In genomic region chr11:33835143-33835878, GRCh38 we compare ENCODE assay signal across 8 cellular contexts. TPM values are rescaled to one million over a fixed set of nuclear protein-coding genes. Genes with fewer than 3 reads are reported as not detected.
DNase-seq lines count a peak whose midpoint lies in the region; ATAC-seq and TF ChIP-seq lines count a peak whose summit lies in the region.

No MANE protein-coding gene starts in this region.

- TF ChIP-seq RAD21 in HCT116 (IDR thresholded peaks at IDR 0.05; ENCODE audit: low read depth): peak; percentile 75

- H3K4me2 ChIP-seq in HCT116 (ENCODE audit: low read length): peak overlapping the region; percentile 34

- H3K9me2 ChIP-seq in HCT116 (ENCODE audit: insufficient read depth): no peaks in the 10 kb centered on the region

- RAD21 ChIA-PET in HCT116 (lab: Charles Lee; ENCODE audit: low non-redundant PET in 1 of 2, low total read pairs in 2 of 2, uncharacterized antibody in 2 of 2, unreplicated experiment in 2 of 2): interaction anchor here in 1 of 2 experiments (1.0 kb wide), 1 partner anchor 136 kb away, joined by 3 read pairs; no protein-coding TSS in a partner anchor

- H3K4me1 ChIP-seq in HCT116 (ENCODE audit: control insufficient read depth in 1 of 2, insufficient read depth in 2 of 2, low read length in 2 of 2): peaks cover 0 to 18% of the 10 kb centered on the region in 2 experiments; a peak in 2 of 4 replicates

- no peaks in the 10 kb centered on the region for H4K20me1 ChIP-seq in HCT116 (ENCODE audit: insufficient read depth)

- H3K27me3 ChIP-seq in AG04450 (ENCODE audit: control insufficient read depth, insufficient read depth, low read length): peaks cover 16% of the 10 kb centered on the region
- 0 out of 2 replicates have a peak, but pooled peaks cover 3% of the 10 kb centered on the region for H3K27me3 ChIP-seq in HCT116 (ENCODE audit: insufficient read depth, low read length)

- intact Hi-C loops in HCT116 (cut with micrococcal nuclease): loop anchor here (1.0 to 10.0 kb wide), 4 partner anchors 136 to 659 kb away; no protein-coding TSS in a partner anchor

- no peaks in the 10 kb centered on the region for H3K36me3 ChIP-seq in HCT116 (ENCODE audit: control insufficient read depth in 1 of 2, insufficient read depth in 2 of 2, low read length in 2 of 2)

- CTCF ChIA-PET in AG04450 (lab: Charles Lee) (interaction anchor here (0.5 to 12.4 kb wide), 16 partner anchors 8 to 186 kb away, joined by 3 to 206 read pairs (median 4); no protein-coding TSS in a partner anchor), HCT116 (lab: Charles Lee) (interaction anchor here (0.7 to 2.6 kb wide), 7 partner anchors 135 to 1064 kb away, joined by 3 to 24 read pairs (median 3); no protein-coding TSS in a partner anchor)

- POLR2A ChIA-PET in AG04450 (lab: Yijun Ruan, JAX) (interaction anchor here (0.6 kb wide), 1 partner anchor 27 kb away, joined by 4 read pairs; no protein-coding TSS in a partner anchor), HCT116 (lab: Charles Lee) (no interaction called here)

- no TSS peak for BruUV-seq in HCT116 (replicated peaks; lab: Mats Ljungman, UMichigan)

- no peaks in the 10 kb centered on the region for H3K9me3 ChIP-seq in AG04450 (ENCODE audit: control insufficient read depth, insufficient read depth, low read length)
- no peaks in the 10 kb centered on the region for H3K9me3 ChIP-seq in HCT116 (ENCODE audit: control insufficient read depth in 1 of 2, insufficient read depth in 1 of 2, low read depth in 1 of 2, low read length in 2 of 2)

- TF ChIP-seq CTCF in AG04450 (IDR thresholded peaks at IDR 0.05; ENCODE audit: low read depth, low read length) (peak; percentile 36; the same call in 1 of the 2 replicates), HCT116 (IDR thresholded peaks at IDR 0.05 in 2 of 3, conservative IDR thresholded peaks at IDR 0.05 in 1 of 3; ENCODE audit: borderline replicate concordance in 1 of 3, insufficient read depth in 1 of 3, low read depth in 2 of 3, low read length in 2 of 3) (peak; percentile 18 to 69 (median 36); a peak in 4 of 6 replicates), GM20000 (IDR thresholded peaks at IDR 0.05; ENCODE audit: extremely low read depth, missing control alignments) (no peak)

- DNase-seq in AG04450 (ENCODE audit: low read depth, low spot score): peak; percentile 13
- DNase-seq in HCT116 (ENCODE audit: low read depth, low spot score): peak; percentile 48
- peak; percentile 73 for DNase-seq in RPMI7951 (ENCODE audit: low read depth)
- DNase-seq in globus pallidus (ENCODE audit: low spot score): peak; percentile 46
- DNase-seq in GM20000 (ENCODE audit: low spot score): no peak
- no peak for DNase-seq in SHP77 treated with DMSO at 0.1 percent for 48 hours (lab: John Stamatoyannopoulos, UW)

- peak overlapping the region; percentile 87 for H2AFZ ChIP-seq in HCT116 (ENCODE audit: low read depth, low read length, poor library complexity, severe bottlenecking)

- ATAC-seq in HCT116 (peak; percentile 80), GM21737 (IDR thresholded peaks at IDR 0.05; ENCODE audit: unreplicated experiment) (no peak), GM19395 (IDR thresholded peaks at IDR 0.05; ENCODE audit: unreplicated experiment) (no peak)

- TF ChIP-seq POLR2A in HCT116 (IDR thresholded peaks at IDR 0.05; ENCODE audit: borderline replicate concordance, extremely low read depth, insufficient read depth, insufficient read length): no peak

- H3K27ac ChIP-seq in AG04450 (ENCODE audit: low read depth, low read length) (no peak overlapping the region), HCT116 (ENCODE audit: low read depth, low read length) (no peak overlapping the region)

- no peak overlapping the region for H3K9ac ChIP-seq in HCT116 (ENCODE audit: low read length)

- H3K4me3 ChIP-seq in AG04450 (ENCODE audit: low read depth, low read length) (no peak overlapping the region), HCT116 (replicated peaks in 1 of 2; ENCODE audit: low read depth in 1 of 2, low read length in 2 of 2) (no peak overlapping the region; a peak in 1 of 4 replicates)

- H3K79me2 ChIP-seq in HCT116 (ENCODE audit: insufficient read depth, low read length): no peaks in the 10 kb centered on the region

TF ChIP-seq in HCT116, 20 proteins besides CTCF, POLR2A, EP300 and RAD21:
- TF ChIP-seq SP1 (IDR thresholded peaks at IDR 0.05; ENCODE audit: low read depth) (0 out of 2 replicates have a peak, but pooled peaks have one; percentile 13), YY1 (IDR thresholded peaks at IDR 0.05; ENCODE audit: extremely low read depth, insufficient replicate concordance, low read depth, low read length) (no peak)

RNA-seq across cellular contexts. Expression of gene LMO2, which starts 56.6 kb away (rescaled TPM):
- polyA plus RNA-seq in AG04450 (2011; rRNA removed): 0.05 TPM in 1 of 2 replicates, not detected in the other
- not detected in 2 replicates for polyA minus RNA-seq in AG04450 (2011; rRNA and poly(A)+ RNA removed)
- 2.8 TPM for total RNA-seq in HCT116 (2021; ENCODE audit: unreplicated experiment)
- 2.8 and 4.0 TPM in 2 replicates for polyA plus RNA-seq in HCT116 (2012)
- 0.12 and 0.59 TPM in 2 replicates for total RNA-seq in RPMI7951 (2014; rRNA removed; shearing (Covaris generic))

Comparison
In these comparisons a context has a peak if more than half of its experiments do, and no peak if none do; other contexts are left out.
1. DNase-seq: peak in AG04450 (single experiment), HCT116 (single experiment), RPMI7951 (single experiment) and globus pallidus (single experiment); none in GM20000 (single experiment) and SHP77 treated with DMSO at 0.1 percent for 48 hours (single experiment).